Comparison of ENCODE assay signal across 12 cellular contexts in the genomic region with DNA sequence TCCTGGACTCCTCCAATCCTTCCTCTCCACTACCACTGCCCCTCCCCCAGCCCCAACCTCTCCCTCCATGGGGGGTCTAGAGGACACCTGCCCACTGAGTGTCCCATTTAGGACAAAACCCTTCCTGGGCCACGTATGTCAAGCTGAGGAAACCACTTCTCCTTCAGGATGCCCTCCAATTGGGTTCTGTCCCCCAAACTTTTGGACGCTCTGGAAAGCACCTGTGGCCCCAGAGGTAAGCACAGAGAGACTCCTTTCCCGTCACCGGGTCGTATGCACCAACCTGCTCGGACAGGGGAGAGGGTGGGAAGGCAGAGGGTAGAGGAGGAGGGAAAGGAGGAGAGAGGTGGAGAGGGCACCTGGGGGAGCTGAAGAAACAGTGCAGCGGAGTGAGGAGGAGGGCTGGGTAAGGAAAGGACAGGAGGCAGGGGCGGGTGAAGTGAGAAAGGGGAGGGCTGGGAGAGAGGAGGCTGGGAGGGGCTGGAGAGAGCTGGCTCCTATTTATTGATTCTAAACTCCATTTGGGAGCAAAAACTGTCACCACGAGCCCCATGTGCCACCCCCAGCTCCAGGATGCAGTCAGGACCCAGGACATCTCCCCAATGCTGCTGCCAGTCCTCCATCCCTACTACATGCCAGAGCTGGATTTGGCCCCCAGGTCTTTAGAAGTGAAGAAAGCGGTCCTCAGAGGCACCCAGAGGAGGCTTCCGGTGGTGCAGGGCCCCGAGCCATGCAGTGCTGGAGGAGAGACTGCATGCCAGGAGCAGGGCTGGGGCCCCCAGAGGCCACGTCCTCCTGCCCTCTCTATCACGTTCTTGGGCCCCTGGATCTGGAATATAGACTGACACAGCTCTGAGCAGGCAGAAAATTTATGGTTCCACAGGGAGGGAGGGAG. TPM values are rescaled to one million over a fixed set of nuclear protein-coding genes. Genes with fewer than 3 reads are reported as not detected.
DNase-seq lines count a peak whose midpoint lies in the region; ATAC-seq, FAIRE-seq and TF ChIP-seq lines count a peak whose summit lies in the region.
"Had no signal": no experiment of that assay in that cellular context is flagged by ENCODE, and none has a peak within 500 bp of the region (broad histone marks: within the 10 kb centered on the region; RNA-seq: fewer than 3 reads in every experiment).

No MANE protein-coding gene starts in this region.

- H3K4me3 Mint-ChIP-seq in neural progenitor cell, result peak overlapping the region; percentile 91

- peaks cover 31% of the 10 kb centered on the region for H3K4me1 Mint-ChIP-seq in neural progenitor cell

- WGBS in K562 (ENCODE audit: insufficient coverage, low coverage, missing lambda C conversion rate), result 6% methylated on average over 13 of the region's 14 CpGs

- in situ Hi-C loops in K562 (cut with MboI), result no loop called here

- no peaks in the 10 kb centered on the region for H3K9me3 Mint-ChIP-seq in neural progenitor cell

- DNase-seq in NCI-H1417 (lab: John Stamatoyannopoulos, UW) (peak in 2 of 3 experiments; percentile 44 to 51), NCI-H1417 treated with DMSO at 0.1 percent for 48 hours (lab: John Stamatoyannopoulos, UW) (no peak), HuH-7 (ENCODE audit: low spot score) (peak; percentile 36), K562 (ENCODE audit: extremely low read depth in 1 of 4, low spot score in 3 of 4) (peak in 3 of 4 experiments; percentile 35 to 38 (median 38)), neural progenitor cell (ENCODE audit: low spot score) (peak; percentile 72), C1 segment of cervical spinal cord (lab: John Stamatoyannopoulos, UW) (no peak)
- DNase-seq: hippocampal formation, Right ventricle myocardium superior had no signal

- H3K36me3 ChIP-seq in K562 (ENCODE audit: control insufficient read depth, insufficient read depth, low read length) (no peaks in the 10 kb centered on the region), neural progenitor cell (no peaks in the 10 kb centered on the region)

- H2AFZ ChIP-seq in K562 (ENCODE audit: low read depth, low read length) (no peak overlapping the region), neural progenitor cell (replicated peaks) (no peak overlapping the region)
- H2AFZ ChIP-seq: parathyroid adenoma had no signal

- H3K4me2 ChIP-seq in K562 (ENCODE audit: insufficient read depth, low read length) (no peak overlapping the region), neural progenitor cell (peak overlapping the region; percentile 90)

- H3K9me1 ChIP-seq in K562 (ENCODE audit: control insufficient read depth, insufficient read depth, low read length), result no peaks in the 10 kb centered on the region

- H3K27ac ChIP-seq in K562 (ENCODE audit: extremely low read depth, low read depth, low read length) (no peak overlapping the region), neural progenitor cell (no peak overlapping the region)
- H3K27ac ChIP-seq: parathyroid adenoma had no signal

- peaks cover 8 to 66% of the 10 kb centered on the region in 2 experiments; a peak in 4 of 5 replicates for H3K27me3 ChIP-seq in K562 (ENCODE audit: control insufficient read depth in 2 of 2, insufficient read depth in 2 of 2, low read length in 2 of 2)
- peaks cover 57% of the 10 kb centered on the region for H3K27me3 ChIP-seq in neural progenitor cell

- no TSS peak for BruUV-seq in K562 (replicated peaks; lab: Mats Ljungman, UMichigan)

- FAIRE-seq in K562 (lab: Jason Lieb, UNC), result no peak
- FAIRE-seq: colon had no signal

- H4K20me1 ChIP-seq in K562 (replicated peaks; ENCODE audit: control insufficient read depth, insufficient read depth, low read length) (peaks cover 5% of the 10 kb centered on the region; the same call in 1 of the 2 replicates), neural progenitor cell (ENCODE audit: low read depth) (peaks cover 15% of the 10 kb centered on the region)

- POLR2A ChIA-PET in K562 (lab: Yijun Ruan, JAX), result interaction anchor here (0.6 to 2.1 kb wide), 3 partner anchors 8 to 12 kb away, joined by 3 to 8 read pairs (median 3); no protein-coding TSS in a partner anchor

- H3K9me3 ChIP-seq in K562 (replicated peaks; ENCODE audit: control insufficient read depth, insufficient read depth, low read depth, low read length) (no peaks in the 10 kb centered on the region), neural progenitor cell (ENCODE audit: low read depth) (no peaks in the 10 kb centered on the region)

- H3K4me1 ChIP-seq in K562 (replicated peaks in 1 of 2; ENCODE audit: control insufficient read depth in 2 of 2, insufficient read depth in 2 of 2, low read length in 2 of 2), result peaks cover 0 to 14% of the 10 kb centered on the region in 2 experiments; a peak in 2 of 5 replicates
- peaks cover 14% of the 10 kb centered on the region for H3K4me1 ChIP-seq in neural progenitor cell
- H3K4me1 ChIP-seq: parathyroid adenoma had no signal

- H3K27me3 Mint-ChIP-seq in neural progenitor cell (ENCODE audit: insufficient read depth, low read depth), result peaks cover 10% of the 10 kb centered on the region

- ATAC-seq in K562 (peak; percentile 71), GM18498 (IDR thresholded peaks at IDR 0.05; ENCODE audit: unreplicated experiment) (no peak), GM19328 (IDR thresholded peaks at IDR 0.05; ENCODE audit: unreplicated experiment) (no peak)

- intact Hi-C loops in K562 (cut with micrococcal nuclease), result loop anchor here (5.0 kb wide), 1 partner anchor 287 kb away; a partner anchor contains a TSS

- no peak for TF ChIP-seq POLR2A in K562 (conservative IDR thresholded peaks at IDR 0.05)

- H3F3A ChIP-seq in neural progenitor cell (ENCODE audit: low read depth), result peaks cover 15% of the 10 kb centered on the region

- H3K4me3 ChIP-seq in K562 (no peak overlapping the region), neural progenitor cell (peak overlapping the region; percentile 80)

- no peaks in the 10 kb centered on the region for H3K36me3 Mint-ChIP-seq in neural progenitor cell

- peak in 1 of 2 experiments; percentile 49; a peak in 2 of 4 replicates for TF ChIP-seq RAD21 in K562 (CRISPR knock-in tag; conservative IDR thresholded peaks at IDR 0.05 in 1 of 2, IDR thresholded peaks at IDR 0.05 in 1 of 2)

- TF ChIP-seq CTCF in K562 (IDR thresholded peaks at IDR 0.05 in 2 of 3, conservative IDR thresholded peaks at IDR 0.05 in 1 of 3; ENCODE audit: insufficient read depth in 2 of 3, low read depth in 1 of 3, low read length in 3 of 3) (peak; percentile 45 to 49 (median 46); a peak in 4 of 6 replicates), neural progenitor cell (IDR thresholded peaks at IDR 0.05) (peak; percentile 30)

- no peak for TF ChIP-seq EP300 in K562 (IDR thresholded peaks at IDR 0.05; ENCODE audit: low read length)

- H3K79me2 ChIP-seq in K562 (ENCODE audit: control insufficient read depth, insufficient read depth, low read length) (no peaks in the 10 kb centered on the region), neural progenitor cell (ENCODE audit: low read depth) (no peaks in the 10 kb centered on the region)
- H3K79me2 ChIP-seq: parathyroid adenoma had no signal

- H3K9ac ChIP-seq in K562 (ENCODE audit: insufficient read depth in 1 of 2, low read depth in 2 of 2, low read length in 2 of 2) (peak overlapping the region in 1 of 2 experiments; percentile 5; a peak in 1 of 4 replicates), neural progenitor cell (no peak overlapping the region)
- H3K9ac ChIP-seq: parathyroid adenoma had no signal

- no peak overlapping the region for H3K27ac Mint-ChIP-seq in neural progenitor cell

- CTCF ChIA-PET in K562 (lab: Yijun Ruan, JAX; ENCODE audit: low intra/inter-chr PET ratio), result no interaction called here

TF ChIP-seq in K562, 482 proteins besides CTCF, POLR2A, EP300 and RAD21 (continues in another document):
- TF ChIP-seq, protein P1, sequence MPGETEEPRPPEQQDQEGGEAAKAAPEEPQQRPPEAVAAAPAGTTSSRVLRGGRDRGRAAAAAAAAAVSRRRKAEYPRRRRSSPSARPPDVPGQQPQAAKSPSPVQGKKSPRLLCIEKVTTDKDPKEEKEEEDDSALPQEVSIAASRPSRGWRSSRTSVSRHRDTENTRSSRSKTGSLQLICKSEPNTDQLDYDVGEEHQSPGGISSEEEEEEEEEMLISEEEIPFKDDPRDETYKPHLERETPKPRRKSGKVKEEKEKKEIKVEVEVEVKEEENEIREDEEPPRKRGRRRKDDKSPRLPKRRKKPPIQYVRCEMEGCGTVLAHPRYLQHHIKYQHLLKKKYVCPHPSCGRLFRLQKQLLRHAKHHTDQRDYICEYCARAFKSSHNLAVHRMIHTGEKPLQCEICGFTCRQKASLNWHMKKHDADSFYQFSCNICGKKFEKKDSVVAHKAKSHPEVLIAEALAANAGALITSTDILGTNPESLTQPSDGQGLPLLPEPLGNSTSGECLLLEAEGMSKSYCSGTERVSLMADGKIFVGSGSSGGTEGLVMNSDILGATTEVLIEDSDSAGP (CRISPR knock-in tag; IDR thresholded peaks at IDR 0.05), result no peak
- TF ChIP-seq, protein P2, sequence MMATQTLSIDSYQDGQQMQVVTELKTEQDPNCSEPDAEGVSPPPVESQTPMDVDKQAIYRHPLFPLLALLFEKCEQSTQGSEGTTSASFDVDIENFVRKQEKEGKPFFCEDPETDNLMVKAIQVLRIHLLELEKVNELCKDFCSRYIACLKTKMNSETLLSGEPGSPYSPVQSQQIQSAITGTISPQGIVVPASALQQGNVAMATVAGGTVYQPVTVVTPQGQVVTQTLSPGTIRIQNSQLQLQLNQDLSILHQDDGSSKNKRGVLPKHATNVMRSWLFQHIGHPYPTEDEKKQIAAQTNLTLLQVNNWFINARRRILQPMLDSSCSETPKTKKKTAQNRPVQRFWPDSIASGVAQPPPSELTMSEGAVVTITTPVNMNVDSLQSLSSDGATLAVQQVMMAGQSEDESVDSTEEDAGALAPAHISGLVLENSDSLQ (IDR thresholded peaks at IDR 0.05), result 0 out of 2 replicates have a peak, but pooled peaks have one; percentile 27

RNA-seq across cellular contexts. Expression of a gene that starts 53.6 kb away (rescaled TPM):
- total RNA-seq in K562 (2011; cell fraction: chromatin; rRNA removed; ENCODE audit: low replicate concordance), result not detected in 2 replicates
- not detected in 2 replicates for total RNA-seq in K562 (2011; cell fraction: nucleolus; rRNA removed)
- total RNA-seq in K562 (2011; cell fraction: nucleoplasm; rRNA removed), result not detected in 2 replicates
- total RNA-seq in K562 (2014; rRNA removed), result not detected in 2 replicates
- total RNA-seq in K562 (2014; rRNA removed; fragmentation: Illumina TruSeq; extraction: Trizol), result not detected in 2 replicates
- not detected in 2 replicates for total RNA-seq in K562 (2015; rRNA removed; fragmentation: Illumina TruSeq; extraction: Trizol)
- not detected in 2 replicates for total RNA-seq in K562 (2021)
- polyA plus RNA-seq in K562 (2011; rRNA removed), result not detected in 2 replicates
- polyA plus RNA-seq in K562 (2011; cell fraction: cytosol; rRNA removed), result not detected in 2 replicates
- polyA plus RNA-seq in K562 (2011; cell fraction: nucleus; rRNA removed), result not detected in 2 replicates
- polyA plus RNA-seq in K562 (2012), result not detected in 2 replicates
- not detected in 2 replicates for polyA plus RNA-seq in K562 (2014; fragmentation: Illumina TruSeq; extraction: Trizol)
- polyA plus RNA-seq in K562 (2014; fragmentation: Nextera tagmentation; extraction: Ambion mirVana), result not detected
- not detected in 2 replicates for polyA plus RNA-seq in K562 (2014; rRNA removed)
- polyA minus RNA-seq in K562 (2011; rRNA and poly(A)+ RNA removed), result not detected in 2 replicates
- not detected in 2 replicates for polyA minus RNA-seq in K562 (2011; cell fraction: cytosol; rRNA and poly(A)+ RNA removed)
- polyA minus RNA-seq in K562 (2011; cell fraction: nucleus; rRNA and poly(A)+ RNA removed), result not detected in 2 replicates
- not detected in 2 replicates for total RNA-seq in neural progenitor cell (ENCODE audit: low replicate concordance)
- total RNA-seq: Right ventricle myocardium superior had no signal

Comparison
In these comparisons a context has a peak if more than half of its experiments do, and no peak if none do; other contexts are left out.
1. DNase-seq: peak in NCI-H1417 (2 of 3), HuH-7 (single experiment), K562 (3 of 4) and neural progenitor cell (single experiment); none in NCI-H1417 treated with DMSO at 0.1 percent for 48 hours (single experiment) and C1 segment of cervical spinal cord (0 of 14).